Comparison of ENCODE assay signal across 9 cellular contexts in the genomic region with DNA sequence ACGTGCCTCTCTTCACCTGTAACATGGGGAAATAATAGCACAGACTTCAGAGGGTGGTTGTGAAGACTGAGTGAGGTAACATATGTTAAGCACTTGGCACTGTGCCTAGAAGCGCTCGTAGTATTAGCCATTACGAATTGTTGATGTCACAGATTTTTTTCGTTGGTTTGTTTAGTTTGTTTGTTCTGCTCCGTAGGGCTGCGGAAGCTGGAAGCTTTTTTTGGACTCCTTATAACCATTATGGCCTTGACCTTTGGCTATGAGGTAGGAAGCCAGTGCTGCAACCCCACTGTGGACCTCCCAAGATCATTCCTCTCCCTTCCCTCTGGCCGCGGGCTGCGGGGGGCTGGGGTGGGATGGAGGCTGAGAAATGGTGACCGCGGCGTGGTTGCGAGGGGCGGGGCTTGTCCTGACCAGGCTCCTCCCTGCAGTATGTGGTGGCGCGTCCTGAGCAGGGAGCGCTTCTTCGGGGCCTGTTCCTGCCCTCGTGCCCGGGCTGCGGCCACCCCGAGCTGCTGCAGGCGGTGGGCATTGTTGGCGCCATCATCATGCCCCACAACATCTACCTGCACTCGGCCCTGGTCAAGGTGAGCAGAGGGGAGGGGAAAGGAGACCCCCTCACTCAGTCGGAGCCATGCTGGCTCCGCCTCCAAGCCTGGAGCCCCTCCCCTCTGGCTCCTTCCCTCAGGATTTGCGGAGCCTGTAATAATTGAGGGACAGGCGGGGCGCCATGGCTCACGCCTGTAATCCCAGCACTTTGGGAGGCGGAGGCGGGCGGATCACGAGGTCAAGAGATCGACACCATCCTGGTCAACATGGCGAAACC. TPM values are rescaled to one million over a fixed set of nuclear protein-coding genes. Genes with fewer than 3 reads are reported as not detected.
A peak's percentile ranks its signal among the peaks of the same experiment; 100 is the strongest.
DNase-seq lines count a peak whose midpoint lies in the region; ATAC-seq, FAIRE-seq and TF ChIP-seq lines count a peak whose summit lies in the region.
"Had no signal": no experiment of that assay in that cellular context is flagged by ENCODE, and none has a peak within 500 bp of the region (broad histone marks: within the 10 kb centered on the region; RNA-seq: fewer than 3 reads in every experiment).

No MANE protein-coding gene starts in this region.

- H3K36me3 Mint-ChIP-seq in Calu3 (ENCODE audit: insufficient read depth, unreplicated experiment) = peaks cover 11% of the 10 kb centered on the region

- no peaks in the 10 kb centered on the region for H3K9me3 Mint-ChIP-seq in Calu3 (ENCODE audit: low read depth, unreplicated experiment)

- H3K4me3 Mint-ChIP-seq in Calu3 (ENCODE audit: low read depth, unreplicated experiment) = peak overlapping the region; percentile 33

- TF ChIP-seq CTCF in Calu3 (IDR thresholded peaks at IDR 0.05; ENCODE audit: unreplicated experiment) = no peak

- intact Hi-C loops in Calu3 (cut with micrococcal nuclease; ENCODE audit: unreplicated experiment) = no loop called here

- FAIRE-seq in urothelium cell line (lab: Jason Lieb, UNC) = no peak

- H3K4me1 Mint-ChIP-seq in Calu3 (ENCODE audit: low read depth, unreplicated experiment) = peaks cover 12% of the 10 kb centered on the region

- H3K27ac Mint-ChIP-seq in Calu3 (ENCODE audit: unreplicated experiment) = peak overlapping the region; percentile 10

- no TSS peak for BruUV-seq in Calu3 (replicated peaks; lab: Mats Ljungman, UMichigan)

- H3K9me3 ChIP-seq in iPS-18c (ENCODE audit: control insufficient read depth, insufficient read depth, low read length) = no peaks in the 10 kb centered on the region

- CTCF ChIA-PET in Calu3 (lab: Charles Lee) = interaction anchor here (0.6 to 1.6 kb wide), 6 partner anchors 9 to 336 kb away, joined by 3 to 6 read pairs (median 4); a partner anchor contains a TSS

- H3K27me3 Mint-ChIP-seq in Calu3 (ENCODE audit: unreplicated experiment) = peaks cover 11% of the 10 kb centered on the region

- peak overlapping the region in 5 of 21 experiments; percentile 14 to 64 (median 28) for H3K27ac ChIP-seq in skin epidermis

- DNase-seq in Calu3 = no peak
- DNase-seq in NCI-H1694 treated with DMSO at 0.1 percent for 48 hours (lab: John Stamatoyannopoulos, UW) = peak; percentile 45
- DNase-seq in astrocyte of the hippocampus (ENCODE audit: low read depth, low spot score) = peak; percentile 67
- DNase-seq in urothelium cell line (ENCODE audit: low spot score) = no peak
- no peak for DNase-seq in activated CD4-positive, alpha-beta T cell treated with anti-CD3 and anti-CD28 coated beads, Interleukin-2, amount 50 U/mL, for 1 hour

- H3K4me3 ChIP-seq in iPS-18c (ENCODE audit: insufficient read depth, low read depth, low read length) (peak overlapping the region; percentile 82), skin epidermis (peak overlapping the region in 6 of 7 experiments; percentile 4 to 33 (median 18))

- ATAC-seq in HG02571 (IDR thresholded peaks at IDR 0.05; ENCODE audit: unreplicated experiment) = no peak
- ATAC-seq: HCT116 had no signal

RNA-seq across cellular contexts. Expression of a gene that starts 5.5 kb away (rescaled TPM):
- total RNA-seq in Calu3 (2022) = 0.12 TPM in 1 of 2 replicates, not detected in the other

RNA-seq across cellular contexts. Expression of a gene that starts 12.1 kb away (rescaled TPM):
- total RNA-seq in Calu3 (2022) = 58.0 and 59.3 TPM in 2 replicates

RNA-seq across cellular contexts. Expression of a gene that starts 30.9 kb away (rescaled TPM):
- 0.71 TPM in 1 of 2 replicates, not detected in the other for total RNA-seq in Calu3 (2022)

RNA-seq across cellular contexts. Expression of a gene that starts 31.3 kb away (rescaled TPM):
- 9.0 and 16.4 TPM in 2 replicates for total RNA-seq in Calu3 (2022)

Comparison
In these comparisons a context has a peak if more than half of its experiments do, and no peak if none do; other contexts are left out.
1. DNase-seq: peak in NCI-H1694 treated with DMSO at 0.1 percent for 48 hours (single experiment) and astrocyte of the hippocampus (single experiment); none in Calu3 (single experiment), urothelium cell line (single experiment) and activated CD4-positive, alpha-beta T cell treated with anti-CD3 and anti-CD28 coated beads, Interleukin-2, amount 50 U/mL, for 1 hour (single experiment).